2 cellular contexts compared by ENCODE assay signal in the genomic region with DNA sequence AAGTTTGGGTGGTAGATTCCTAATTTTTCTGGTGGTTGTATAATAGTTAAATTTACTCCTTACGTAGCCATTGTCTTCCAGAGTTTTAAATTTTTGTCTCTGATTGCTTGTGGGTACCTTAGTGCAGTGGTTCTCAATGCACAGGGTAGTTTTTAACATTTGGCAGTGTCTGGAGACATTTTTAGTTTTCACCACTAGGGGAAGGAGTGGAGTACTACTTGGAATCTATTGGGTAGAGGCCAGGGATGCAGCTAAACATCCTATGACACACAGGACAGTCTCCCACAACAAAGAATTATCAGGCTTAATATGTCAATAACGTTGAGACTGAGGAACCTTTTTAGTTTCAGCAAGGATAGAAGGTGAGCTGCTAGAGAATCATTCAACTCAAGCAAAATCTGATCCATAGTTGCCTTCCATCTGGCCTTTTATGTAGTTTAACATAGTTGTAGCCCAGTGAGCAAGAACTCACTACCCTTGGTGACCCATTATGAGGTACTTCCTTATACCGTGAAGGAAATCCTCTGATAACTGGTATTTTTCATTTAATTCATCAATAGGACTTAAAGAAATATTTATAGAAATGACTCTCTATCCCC.
TF ChIP-seq lines count a peak whose summit lies in the region.

No MANE protein-coding gene starts in this region.

TF ChIP-seq in Ishikawa, 13 proteins besides CTCF, POLR2A, EP300 and RAD21:
- no peak for TF ChIP-seq ZBTB7A (IDR thresholded peaks at IDR 0.05; ENCODE audit: low read depth)

TF ChIP-seq in K562, 482 proteins besides CTCF, POLR2A, EP300 and RAD21:
- TF ChIP-seq CHD4 (IDR thresholded peaks at IDR 0.05; ENCODE audit: insufficient read depth, insufficient replicate concordance, low read depth, low read length, poor library complexity, severe bottlenecking) (no peak), ZNF589 (CRISPR knock-in tag; IDR thresholded peaks at IDR 0.05; ENCODE audit: low read depth) (no peak), NR2C1 (IDR thresholded peaks at IDR 0.05) (no peak), NR2C1 (tag; IDR thresholded peaks at IDR 0.05) (no peak), KAT7 (CRISPR knock-in tag; IDR thresholded peaks at IDR 0.05; ENCODE audit: borderline replicate concordance) (no peak), ZNF408 (CRISPR knock-in tag; IDR thresholded peaks at IDR 0.05; ENCODE audit: low read depth) (no peak), DMBX1 (CRISPR knock-in tag; IDR thresholded peaks at IDR 0.05; ENCODE audit: borderline replicate concordance) (no peak)
- TF ChIP-seq, protein P1, sequence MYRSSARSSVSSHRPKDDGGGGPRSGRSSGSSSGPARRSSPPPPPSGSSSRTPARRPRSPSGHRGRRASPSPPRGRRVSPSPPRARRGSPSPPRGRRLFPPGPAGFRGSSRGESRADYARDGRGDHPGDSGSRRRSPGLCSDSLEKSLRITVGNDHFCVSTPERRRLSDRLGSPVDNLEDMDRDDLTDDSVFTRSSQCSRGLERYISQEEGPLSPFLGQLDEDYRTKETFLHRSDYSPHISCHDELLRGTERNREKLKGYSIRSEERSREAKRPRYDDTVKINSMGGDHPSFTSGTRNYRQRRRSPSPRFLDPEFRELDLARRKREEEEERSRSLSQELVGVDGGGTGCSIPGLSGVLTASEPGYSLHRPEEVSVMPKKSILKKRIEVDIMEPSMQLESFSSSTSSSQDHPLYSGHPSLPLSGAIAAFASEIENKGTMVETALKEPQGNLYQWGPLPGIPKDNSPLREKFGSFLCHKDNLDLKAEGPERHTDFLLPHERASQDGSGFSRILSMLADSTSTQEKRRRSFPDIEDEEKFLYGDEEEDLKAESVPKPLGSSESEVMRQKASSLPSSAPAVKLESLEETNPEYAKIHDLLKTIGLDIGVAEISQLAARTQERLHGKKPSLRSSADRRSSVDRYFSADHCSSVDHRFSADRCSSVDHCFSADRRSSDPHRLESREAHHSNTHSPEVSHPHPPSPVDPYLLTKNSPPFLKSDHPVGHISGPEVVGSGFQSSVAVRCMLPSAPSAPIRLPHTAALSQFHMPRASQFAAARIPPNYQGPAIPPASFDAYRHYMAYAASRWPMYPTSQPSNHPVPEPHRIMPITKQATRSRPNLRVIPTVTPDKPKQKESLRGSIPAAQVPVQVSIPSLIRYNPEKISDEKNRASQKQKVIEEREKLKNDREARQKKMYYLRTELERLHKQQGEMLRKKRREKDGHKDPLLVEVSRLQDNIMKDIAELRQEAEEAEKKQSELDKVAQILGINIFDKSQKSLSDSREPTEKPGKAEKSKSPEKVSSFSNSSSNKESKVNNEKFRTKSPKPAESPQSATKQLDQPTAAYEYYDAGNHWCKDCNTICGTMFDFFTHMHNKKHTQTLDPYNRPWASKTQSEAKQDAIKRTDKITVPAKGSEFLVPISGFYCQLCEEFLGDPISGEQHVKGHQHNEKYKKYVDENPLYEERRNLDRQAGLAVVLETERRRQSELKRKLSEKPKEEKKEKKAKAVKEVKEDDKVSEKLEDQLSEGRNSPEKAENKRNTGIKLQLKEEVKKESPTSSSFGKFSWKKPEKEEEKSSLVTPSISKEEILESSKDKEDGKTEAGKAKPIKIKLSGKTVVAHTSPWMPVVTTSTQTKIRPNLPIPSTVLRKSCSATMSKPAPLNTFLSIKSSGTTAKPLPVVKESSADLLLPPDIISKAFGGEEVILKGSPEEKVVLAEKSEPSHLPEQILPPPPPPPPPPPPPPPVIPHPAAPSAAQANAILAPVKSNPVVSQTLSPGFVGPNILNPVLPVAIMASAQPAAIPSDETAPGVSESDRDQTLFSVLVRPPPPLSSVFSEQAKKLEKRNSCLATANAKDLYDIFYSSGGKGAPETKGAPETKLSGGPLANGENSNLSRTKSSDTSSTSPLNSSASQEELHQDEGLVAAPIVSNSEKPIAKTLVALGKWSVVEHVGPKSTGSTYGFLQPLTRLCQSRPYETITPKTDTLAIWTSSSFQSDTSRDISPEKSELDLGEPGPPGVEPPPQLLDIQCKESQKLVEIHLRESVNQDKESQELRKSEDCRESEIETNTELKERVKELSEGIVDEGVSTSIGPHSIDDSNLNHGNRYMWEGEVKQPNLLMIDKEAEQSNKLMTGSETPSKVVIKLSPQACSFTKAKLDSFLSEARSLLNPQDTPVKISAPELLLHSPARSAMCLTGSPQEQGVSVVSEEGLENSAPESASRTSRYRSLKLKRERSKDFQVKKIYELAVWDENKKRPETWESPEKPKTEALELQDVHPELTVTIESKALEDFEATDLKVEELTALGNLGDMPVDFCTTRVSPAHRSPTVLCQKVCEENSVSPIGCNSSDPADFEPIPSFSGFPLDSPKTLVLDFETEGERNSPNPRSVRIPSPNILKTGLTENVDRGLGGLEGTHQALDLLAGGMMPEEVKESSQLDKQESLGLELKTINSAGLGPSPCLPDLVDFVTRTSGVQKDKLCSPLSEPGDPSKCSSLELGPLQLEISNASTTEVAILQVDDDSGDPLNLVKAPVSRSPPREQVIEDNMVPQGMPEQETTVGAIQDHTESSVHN (IDR thresholded peaks at IDR 0.05; ENCODE audit: borderline replicate concordance in 1 of 2, low read depth in 1 of 2): no peak
- TF ChIP-seq, protein P2, sequence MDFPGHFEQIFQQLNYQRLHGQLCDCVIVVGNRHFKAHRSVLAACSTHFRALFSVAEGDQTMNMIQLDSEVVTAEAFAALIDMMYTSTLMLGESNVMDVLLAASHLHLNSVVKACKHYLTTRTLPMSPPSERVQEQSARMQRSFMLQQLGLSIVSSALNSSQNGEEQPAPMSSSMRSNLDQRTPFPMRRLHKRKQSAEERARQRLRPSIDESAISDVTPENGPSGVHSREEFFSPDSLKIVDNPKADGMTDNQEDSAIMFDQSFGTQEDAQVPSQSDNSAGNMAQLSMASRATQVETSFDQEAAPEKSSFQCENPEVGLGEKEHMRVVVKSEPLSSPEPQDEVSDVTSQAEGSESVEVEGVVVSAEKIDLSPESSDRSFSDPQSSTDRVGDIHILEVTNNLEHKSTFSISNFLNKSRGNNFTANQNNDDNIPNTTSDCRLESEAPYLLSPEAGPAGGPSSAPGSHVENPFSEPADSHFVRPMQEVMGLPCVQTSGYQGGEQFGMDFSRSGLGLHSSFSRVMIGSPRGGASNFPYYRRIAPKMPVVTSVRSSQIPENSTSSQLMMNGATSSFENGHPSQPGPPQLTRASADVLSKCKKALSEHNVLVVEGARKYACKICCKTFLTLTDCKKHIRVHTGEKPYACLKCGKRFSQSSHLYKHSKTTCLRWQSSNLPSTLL (IDR thresholded peaks at IDR 0.05): no peak
TF ChIP-seq in K562: peak in this region for 0.
